In genomic region chr12:57697076-57697475, GRCh38 we compare ENCODE assay signal across 5 cellular contexts.
"Had no signal": no experiment of that assay in that cellular context is flagged by ENCODE, and none has a peak within 500 bp of the region (broad histone marks: within the 10 kb centered on the region; RNA-seq: fewer than 3 reads in every experiment).

No MANE protein-coding gene starts in this region.

- H3K27me3 Mint-ChIP-seq: IgD-negative memory B cell had no signal

- H3K4me3 Mint-ChIP-seq: GM23338, H9 had no signal

- DNase-seq: H9, HCEC 1CT had no signal

- H3K4me1 Mint-ChIP-seq: GM23338, H9 had no signal

- ATAC-seq: GM23338, HepG2 had no signal

- H3K9me3 Mint-ChIP-seq: GM23338, IgD-negative memory B cell had no signal

- H3K27ac Mint-ChIP-seq: GM23338, H9 had no signal
